In genomic region chr2:95017836-95018235, GRCh38 we compare ENCODE assay signal across 24 cellular contexts. TPM values are rescaled to one million over a fixed set of nuclear protein-coding genes. Genes with fewer than 3 reads are reported as not detected.
"Had no signal": no experiment of that assay in that cellular context is flagged by ENCODE, and none has a peak within 500 bp of the region (broad histone marks: within the 10 kb centered on the region; RNA-seq: fewer than 3 reads in every experiment).

No MANE protein-coding gene starts in this region.

- H3K9ac ChIP-seq: SK-N-SH had no signal

- H3K9me3 Mint-ChIP-seq: activated CD4-positive, alpha-beta memory T cell treated with anti-CD3 and anti-CD28 coated beads for 36 hours; activated CD4-positive, alpha-beta T cell treated with anti-CD3 and anti-CD28 coated beads, Interleukin-2, amount 10 ng/mL, durations not matched to agents 7 days and 5 days; activated naive CD4-positive, alpha-beta T cell treated with anti-CD3 and anti-CD28 coated beads, Interleukin-2, amount 50 U/mL, for 72 hours; activated T-cell treated with anti-CD3 and anti-CD28 coated beads, Interleukin-2, amount 50 U/mL, for 4 hours had no signal

- H3K27me3 Mint-ChIP-seq: activated CD4-positive, alpha-beta memory T cell treated with anti-CD3 and anti-CD28 coated beads for 36 hours; activated CD4-positive, alpha-beta T cell treated with anti-CD3 and anti-CD28 coated beads, Interleukin-2, amount 10 ng/mL, durations not matched to agents 7 days and 5 days had no signal

- ATAC-seq: activated naive CD4-positive, alpha-beta T cell treated with anti-CD3 and anti-CD28 coated beads, Interleukin-2, amount 50 U/mL, for 72 hours; activated T-cell treated with anti-CD3 and anti-CD28 coated beads, Interleukin-2, amount 50 U/mL, for 4 hours; Panc1 had no signal

- H3K4me1 ChIP-seq: breast epithelium, SJCRH30 had no signal

- H3K27ac Mint-ChIP-seq: activated CD4-positive, alpha-beta memory T cell treated with anti-CD3 and anti-CD28 coated beads for 36 hours; activated CD4-positive, alpha-beta T cell treated with anti-CD3 and anti-CD28 coated beads, Interleukin-2, amount 10 ng/mL, durations not matched to agents 7 days and 5 days had no signal

- H3K9me3 ChIP-seq: breast epithelium, SJCRH30, SK-N-SH had no signal

- H3K4me3 Mint-ChIP-seq: activated CD4-positive, alpha-beta memory T cell treated with anti-CD3 and anti-CD28 coated beads for 36 hours; activated CD4-positive, alpha-beta T cell treated with anti-CD3 and anti-CD28 coated beads, Interleukin-2, amount 10 ng/mL, durations not matched to agents 7 days and 5 days; activated T-cell treated with anti-CD3 and anti-CD28 coated beads, Interleukin-2, amount 50 U/mL, for 4 hours had no signal

- DNase-seq: activated CD4-positive, alpha-beta memory T cell treated with anti-CD3 and anti-CD28 coated beads for 36 hours; activated CD4-positive, alpha-beta T cell treated with anti-CD3 and anti-CD28 coated beads, Interleukin-2, amount 10 ng/mL, durations not matched to agents 7 days and 5 days; activated CD4-positive, CD25-positive, alpha-beta regulatory T cell; activated CD8-positive, alpha-beta memory T cell treated with anti-CD3 and anti-CD28 coated beads for 24 hours; activated effector memory CD4-positive, alpha-beta T cell treated with anti-CD3 and anti-CD28 coated beads, Interleukin-2, amount 50 U/mL, for 16 hours; activated naive CD4-positive, alpha-beta T cell treated with Interleukin-2 at 50 U/mL for 16 hours; activated T-cell treated with anti-CD3 and anti-CD28 coated beads, Interleukin-2, amount 50 U/mL, for 4 hours; aorta; IMR-90; Kasumi-1; KBM-7; NCI-H1417; NCI-H1930; NCI-H510A treated with DMSO at 0.1 percent for 48 hours; NK-92 treated with Interleukin-12 subunit alpha and Interleukin-12 subunit beta, amount 100 ng/mL, for 24 hours; OCI-M1; Right ventricle myocardium superior; SK-N-SH; T-helper 1 cell had no signal

- H3K27ac ChIP-seq: breast epithelium, SJCRH30, VCaP had no signal

- H3K4me3 ChIP-seq: breast epithelium, SJCRH30 had no signal

- H3K4me2 ChIP-seq: SK-N-SH had no signal

- H3K36me3 ChIP-seq: breast epithelium, SJCRH30 had no signal

- H3K36me3 Mint-ChIP-seq: activated CD4-positive, alpha-beta memory T cell treated with anti-CD3 and anti-CD28 coated beads for 36 hours; activated naive CD4-positive, alpha-beta T cell treated with anti-CD3 and anti-CD28 coated beads, Interleukin-2, amount 50 U/mL, for 72 hours had no signal

RNA-seq across cellular contexts. Expression of gene MAL, which starts 7.7 kb away (rescaled TPM):
- total RNA-seq: IMR-90, SJCRH30 had no signal
- polyA plus RNA-seq: IMR-90, SK-N-SH had no signal
